In genomic region chr7:66013938-66014337, GRCh38 we compare ENCODE assay signal across 9 cellular contexts. TPM values are rescaled to one million over a fixed set of nuclear protein-coding genes. Genes with fewer than 3 reads are reported as not detected.
DNase-seq lines count a peak whose midpoint lies in the region; ATAC-seq, FAIRE-seq and TF ChIP-seq lines count a peak whose summit lies in the region.
"Had no signal": no experiment of that assay in that cellular context is flagged by ENCODE, and none has a peak within 500 bp of the region (broad histone marks: within the 10 kb centered on the region; RNA-seq: fewer than 3 reads in every experiment).

No MANE protein-coding gene starts in this region.

- intact Hi-C loops in CD14-positive monocyte (cut with micrococcal nuclease), result no loop called here

- no peaks in the 10 kb centered on the region for H3K36me3 ChIP-seq in bronchial epithelial cell (ENCODE audit: control insufficient read depth, insufficient read depth, low read length)

- H3K27me3 ChIP-seq in bronchial epithelial cell (ENCODE audit: control insufficient read depth, insufficient read depth, low read length), result no peaks in the 10 kb centered on the region

- peaks cover 0 to 2% (median 2%) of the 10 kb centered on the region in 3 donors for H3K27me3 Mint-ChIP-seq in CD14-positive monocyte (ENCODE audit: low read depth in 3 of 3)

- no peaks in the 10 kb centered on the region for H3K4me1 Mint-ChIP-seq in CD14-positive monocyte
- H3K4me1 Mint-ChIP-seq: activated naive CD8-positive, alpha-beta T cell treated with anti-CD3 and anti-CD28 coated beads, Interleukin-2, amount 10 ng/mL, durations not matched to agents 7 days and 5 days had no signal

- no peak overlapping the region for H3K4me3 ChIP-seq in bronchial epithelial cell (ENCODE audit: low read depth, low read length)

- H3K36me3 Mint-ChIP-seq in CD14-positive monocyte, result no peaks in the 10 kb centered on the region
- H3K36me3 Mint-ChIP-seq: activated naive CD8-positive, alpha-beta T cell treated with anti-CD3 and anti-CD28 coated beads, Interleukin-2, amount 10 ng/mL, durations not matched to agents 7 days and 5 days had no signal

- FAIRE-seq in D721Med (lab: Jason Lieb, UNC) (no peak), bronchial epithelial cell (lab: Jason Lieb, UNC) (peak; percentile 47)

- ATAC-seq in HG02610 (IDR thresholded peaks at IDR 0.05; ENCODE audit: unreplicated experiment), result no peak
- ATAC-seq in HG02870 (IDR thresholded peaks at IDR 0.05; ENCODE audit: unreplicated experiment), result no peak

- peak; percentile 30 for TF ChIP-seq CTCF in D721Med (IDR thresholded peaks at IDR 0.05; ENCODE audit: insufficient read depth, missing control alignments)
- peak; percentile 44 for TF ChIP-seq CTCF in bronchial epithelial cell (IDR thresholded peaks at IDR 0.05; ENCODE audit: insufficient read depth, low read length, severe bottlenecking)
- TF ChIP-seq CTCF in CD14-positive monocyte (IDR thresholded peaks at IDR 0.05), result no peak

- no peak for DNase-seq in D721Med (ENCODE audit: insufficient read length, low spot score)
- peak; percentile 15 for DNase-seq in LoVo (ENCODE audit: low spot score)
- DNase-seq in bronchial epithelial cell (ENCODE audit: low read depth), result peak; percentile 31
- DNase-seq in medulla oblongata (ENCODE audit: extremely low spot score), result peak; percentile 53
- no peak for DNase-seq in CD14-positive monocyte (ENCODE audit: low spot score)
- no peak for DNase-seq in activated CD4-positive, alpha-beta T cell treated with anti-CD3 and anti-CD28 coated beads for 4 hours
- DNase-seq: activated naive CD8-positive, alpha-beta T cell treated with anti-CD3 and anti-CD28 coated beads, Interleukin-2, amount 10 ng/mL, durations not matched to agents 7 days and 5 days had no signal

- H3K4me3 Mint-ChIP-seq in CD14-positive monocyte, result no peak overlapping the region
- H3K4me3 Mint-ChIP-seq: activated naive CD8-positive, alpha-beta T cell treated with anti-CD3 and anti-CD28 coated beads, Interleukin-2, amount 10 ng/mL, durations not matched to agents 7 days and 5 days had no signal

- no peaks in the 10 kb centered on the region for H3K9me3 Mint-ChIP-seq in CD14-positive monocyte
- H3K9me3 Mint-ChIP-seq: activated naive CD8-positive, alpha-beta T cell treated with anti-CD3 and anti-CD28 coated beads, Interleukin-2, amount 10 ng/mL, durations not matched to agents 7 days and 5 days had no signal

- no peak overlapping the region for H3K27ac Mint-ChIP-seq in CD14-positive monocyte
- H3K27ac Mint-ChIP-seq: activated naive CD8-positive, alpha-beta T cell treated with anti-CD3 and anti-CD28 coated beads, Interleukin-2, amount 10 ng/mL, durations not matched to agents 7 days and 5 days had no signal

RNA-seq across cellular contexts. Expression of gene GUSB, which starts 31.9 kb away (rescaled TPM):
- total RNA-seq in bronchial epithelial cell, result 22.7 and 24.0 TPM in 2 replicates
- polyA plus RNA-seq in CD14-positive monocyte, result 100 to 1,000 TPM; 113 to 115 TPM

Comparison
In these comparisons a context has a peak if more than half of its experiments do, and no peak if none do; other contexts are left out.
1. DNase-seq: peak in LoVo (single experiment), bronchial epithelial cell (single experiment) and medulla oblongata (single experiment); none in D721Med (single experiment), CD14-positive monocyte (single experiment) and activated CD4-positive, alpha-beta T cell treated with anti-CD3 and anti-CD28 coated beads for 4 hours (0 of 2).